In genomic region chr2:226799976-226800940, GRCh38 we compare ENCODE assay signal across 8 cellular contexts. TPM values are rescaled to one million over a fixed set of nuclear protein-coding genes. Genes with fewer than 3 reads are reported as not detected.
DNase-seq lines count a peak whose midpoint lies in the region; ATAC-seq and TF ChIP-seq lines count a peak whose summit lies in the region.

No MANE protein-coding gene starts in this region.

- no peaks in the 10 kb centered on the region for H4K20me1 ChIP-seq in SU-DHL-6 (ENCODE audit: low read depth, low read length)

- peaks cover 24% of the 10 kb centered on the region for H3F3A ChIP-seq in SU-DHL-6 (ENCODE audit: insufficient read depth)

- H3K9me2 ChIP-seq in SU-DHL-6 (replicated peaks; ENCODE audit: insufficient read depth, low read length), result no peaks in the 10 kb centered on the region

- intact Hi-C loops in esophagus squamous epithelium (cut with DNase I), result loop anchor here (5.0 to 10.0 kb wide), 4 partner anchors 145 to 908 kb away; no protein-coding TSS in a partner anchor
- intact Hi-C loops in natural killer cell (cut with micrococcal nuclease), result no loop called here

- H3K36me3 ChIP-seq in SU-DHL-6 (ENCODE audit: low read length), result no peaks in the 10 kb centered on the region
- H3K36me3 ChIP-seq in esophagus squamous epithelium, result no peaks in the 10 kb centered on the region

- H3K27ac Mint-ChIP-seq in activated CD4-positive, alpha-beta T cell treated with anti-CD3 and anti-CD28 coated beads, Interleukin-2, amount 10 ng/mL, durations not matched to agents 7 days and 5 days, result peak overlapping the region; percentile 77
- H3K27ac Mint-ChIP-seq in natural killer cell, result no peak overlapping the region

- ATAC-seq in natural killer cell, result no peak

- H3K79me2 ChIP-seq in SU-DHL-6 (ENCODE audit: insufficient read depth, low read length), result peaks cover 30% of the 10 kb centered on the region

- CTCF ChIA-PET in activated CD4-positive, alpha-beta T cell treated with anti-CD3 and anti-CD28 coated beads, Interleukin-2, amount 10 ng/mL, durations not matched to agents 7 days and 5 days (lab: Charles Lee), result interaction anchor here (0.7 to 1.3 kb wide), 9 partner anchors 9 to 584 kb away, joined by 3 to 5 read pairs (median 3); no protein-coding TSS in a partner anchor

- peak overlapping the region; percentile 70 for H3K4me3 ChIP-seq in SU-DHL-6 (ENCODE audit: insufficient read depth, low read length, poor library complexity, severe bottlenecking)
- peak overlapping the region; percentile 63 to 78 (median 68) for H3K4me3 ChIP-seq in esophagus squamous epithelium

- H3K27me3 ChIP-seq in SU-DHL-6 (ENCODE audit: low read length) (no peaks in the 10 kb centered on the region), esophagus squamous epithelium (peaks cover 0 to 68% (median 0%) of the 10 kb centered on the region in 4 donors)

- peak overlapping the region; percentile 80 for H3K4me3 Mint-ChIP-seq in activated CD4-positive, alpha-beta T cell treated with anti-CD3 and anti-CD28 coated beads, Interleukin-2, amount 10 ng/mL, durations not matched to agents 7 days and 5 days
- H3K4me3 Mint-ChIP-seq in natural killer cell, result peak overlapping the region; percentile 61

- peaks cover 9% of the 10 kb centered on the region for H3K36me3 Mint-ChIP-seq in activated CD4-positive, alpha-beta T cell treated with anti-CD3 and anti-CD28 coated beads, Interleukin-2, amount 10 ng/mL, durations not matched to agents 7 days and 5 days (ENCODE audit: low read depth)
- H3K36me3 Mint-ChIP-seq in natural killer cell, result no peaks in the 10 kb centered on the region

- H3K27ac ChIP-seq in SU-DHL-6 (ENCODE audit: low read depth, low read length) (peak overlapping the region; percentile 85), esophagus squamous epithelium (peak overlapping the region; percentile 85 to 97 (median 96))

- no peak for DNase-seq in activated CD4-positive, alpha-beta T cell treated with anti-CD3 and anti-CD28 coated beads, Interleukin-2, amount 10 ng/mL, durations not matched to agents 7 days and 5 days
- no peak for DNase-seq in activated CD4-positive, alpha-beta T cell treated with anti-CD3 and anti-CD28 coated beads for 1 hour
- no peak for DNase-seq in esophagus squamous epithelium (lab: John Stamatoyannopoulos, UW)
- DNase-seq in natural killer cell, result no peak
- DNase-seq in GDM1 (lab: John Stamatoyannopoulos, UW), result no peak
- no peak for DNase-seq in stimulated activated CD4-positive, alpha-beta T cell treated with anti-CD3 and anti-CD28 coated beads, Interleukin-2, amount 100 ng/mL, for 48 hours
- DNase-seq in KBM-7, result no peak

- TF ChIP-seq POLR2A in esophagus squamous epithelium (IDR thresholded peaks at IDR 0.05), result no peak

- H3K4me2 ChIP-seq in SU-DHL-6 (ENCODE audit: low read depth, low read length, poor library complexity, severe bottlenecking), result peak overlapping the region; percentile 83

- no peaks in the 10 kb centered on the region for H3K9me3 Mint-ChIP-seq in activated CD4-positive, alpha-beta T cell treated with anti-CD3 and anti-CD28 coated beads, Interleukin-2, amount 10 ng/mL, durations not matched to agents 7 days and 5 days
- H3K9me3 Mint-ChIP-seq in natural killer cell, result no peaks in the 10 kb centered on the region

- TF ChIP-seq CTCF in SU-DHL-6 (IDR thresholded peaks at IDR 0.05; ENCODE audit: insufficient read depth, low read length, poor library complexity, severe bottlenecking) (peak; percentile 23), esophagus squamous epithelium (IDR thresholded peaks at IDR 0.05) (peak in 2 of 6 experiments; percentile 62 to 67), natural killer cell (IDR thresholded peaks at IDR 0.05) (no peak)

- H3K4me1 ChIP-seq in esophagus squamous epithelium, result peaks cover 23 to 69% (median 25%) of the 10 kb centered on the region in 3 donors

- in situ Hi-C loops in KBM-7 (cut with MboI; ENCODE audit: low pct_unique_long_range_greater_than_20kb, low sequenced_read_pairs), result loop anchor here (25.0 kb wide), 1 partner anchor 1113 kb away; no protein-coding TSS in a partner anchor

- peak overlapping the region; percentile 93 for H3K9ac ChIP-seq in SU-DHL-6 (ENCODE audit: low read length)

- POLR2A ChIA-PET in activated CD4-positive, alpha-beta T cell treated with anti-CD3 and anti-CD28 coated beads, Interleukin-2, amount 10 ng/mL, durations not matched to agents 7 days and 5 days (lab: Charles Lee), result interaction anchor here (0.5 to 0.6 kb wide), 2 partner anchors 170 to 306 kb away, joined by 3 to 4 read pairs; no protein-coding TSS in a partner anchor

- H3K4me1 Mint-ChIP-seq in activated CD4-positive, alpha-beta T cell treated with anti-CD3 and anti-CD28 coated beads, Interleukin-2, amount 10 ng/mL, durations not matched to agents 7 days and 5 days, result peaks cover 47% of the 10 kb centered on the region
- peaks cover 9 to 19% of the 10 kb centered on the region in 2 donors for H3K4me1 Mint-ChIP-seq in natural killer cell

- peaks cover 15% of the 10 kb centered on the region for H3K27me3 Mint-ChIP-seq in activated CD4-positive, alpha-beta T cell treated with anti-CD3 and anti-CD28 coated beads, Interleukin-2, amount 10 ng/mL, durations not matched to agents 7 days and 5 days
- peaks cover 41 to 53% of the 10 kb centered on the region in 2 donors for H3K27me3 Mint-ChIP-seq in natural killer cell (ENCODE audit: low read depth in 2 of 2)

- peak overlapping the region; percentile 97 for H2AFZ ChIP-seq in SU-DHL-6 (ENCODE audit: low read depth, low read length, severe bottlenecking)

- H3K9me3 ChIP-seq in SU-DHL-6 (ENCODE audit: insufficient read depth, low read length) (no peaks in the 10 kb centered on the region), esophagus squamous epithelium (no peaks in the 10 kb centered on the region)

- 0 to 5% methylated on average over 11 to 16 of the region's 39 CpGs for WGBS in esophagus squamous epithelium, 2 donors

RNA-seq across cellular contexts. Expression of gene IRS1, which starts 0.6 kb away (rescaled TPM):
- total RNA-seq in activated CD4-positive, alpha-beta T cell treated with anti-CD3 and anti-CD28 coated beads, Interleukin-2, amount 10 ng/mL, durations not matched to agents 7 days and 5 days, result 1 to 10 TPM; 6.6 to 6.9 TPM
- total RNA-seq in esophagus squamous epithelium (10 to 100 TPM in 3 of 4 donors, 1 to 10 TPM in 1; 3.5 to 20.5 (median 14.2) TPM), natural killer cell (under 1 TPM; 0.09 to 0.55 (median 0.36) TPM)

RNA-seq across cellular contexts. Expression of gene RHBDD1, which starts 35.6 kb away (rescaled TPM):
- total RNA-seq in activated CD4-positive, alpha-beta T cell treated with anti-CD3 and anti-CD28 coated beads, Interleukin-2, amount 10 ng/mL, durations not matched to agents 7 days and 5 days, result 10 to 100 TPM; 35.5 to 45.9 TPM
- total RNA-seq in esophagus squamous epithelium (10 to 100 TPM in 2 of 4 donors, 1 to 10 TPM in 2; 6.8 to 14.4 (median 10.3) TPM), natural killer cell (10 to 100 TPM; 33.7 to 49.7 (median 47.7) TPM)
